Comparison of ENCODE assay signal across 3 cellular contexts in genomic region chr7:150901160-150902035, GRCh38.
TF ChIP-seq lines count a peak whose summit lies in the region.

No MANE protein-coding gene starts in this region.

TF ChIP-seq in SK-N-SH, 30 proteins besides CTCF, POLR2A, EP300 and RAD21 (continued from another document):
- TF ChIP-seq PBX3 (IDR thresholded peaks at IDR 0.05), result no peak
- TF ChIP-seq TAF1 (IDR thresholded peaks at IDR 0.05; ENCODE audit: borderline replicate concordance, low read depth, low read length), result no peak
- no peak for TF ChIP-seq ELF1 (IDR thresholded peaks at IDR 0.05)
- no peak for TF ChIP-seq EZH2phosphoT487 (IDR thresholded peaks at IDR 0.05; ENCODE audit: borderline replicate concordance, low read depth)

TF ChIP-seq in SK-N-SH treated with all-trans-retinoic acid at 6 μM for 48 hours, 23 proteins besides CTCF, POLR2A, EP300 and RAD21 (continued from another document):
- no peak for TF ChIP-seq TSHZ2 (CRISPR knock-in tag; IDR thresholded peaks at IDR 0.05)
- no peak for TF ChIP-seq ARNTL (CRISPR knock-in tag; IDR thresholded peaks at IDR 0.05; ENCODE audit: borderline replicate concordance, low read depth)
- TF ChIP-seq POU6F1 (CRISPR knock-in tag; IDR thresholded peaks at IDR 0.05; ENCODE audit: borderline replicate concordance, low read depth), result no peak
- TF ChIP-seq PATZ1 (CRISPR knock-in tag; IDR thresholded peaks at IDR 0.05; ENCODE audit: borderline replicate concordance), result no peak
- TF ChIP-seq CREB5 (CRISPR knock-in tag; IDR thresholded peaks at IDR 0.05; ENCODE audit: low read depth), result no peak
- TF ChIP-seq TCF4 (CRISPR knock-in tag; IDR thresholded peaks at IDR 0.05; ENCODE audit: borderline replicate concordance), result no peak

TF ChIP-seq in HepG2, 621 proteins besides CTCF, POLR2A, EP300 and RAD21:
- TF ChIP-seq ARID5B (CRISPR knock-in tag; IDR thresholded peaks at IDR 0.05) (no peak), UBTF (CRISPR knock-in tag; IDR thresholded peaks at IDR 0.05) (peak; percentile 47; the same call in 1 of the 2 replicates), NFKBIZ (CRISPR knock-in tag; IDR thresholded peaks at IDR 0.05) (no peak), ZNF687 (CRISPR knock-in tag; IDR thresholded peaks at IDR 0.05) (peak; percentile 33), ZBTB26 (CRISPR knock-in tag; IDR thresholded peaks at IDR 0.05; ENCODE audit: borderline replicate concordance) (peak; percentile 90; the same call in 1 of the 2 replicates), AKAP8 (CRISPR knock-in tag; IDR thresholded peaks at IDR 0.05) (no peak), ZBTB46 (CRISPR knock-in tag; IDR thresholded peaks at IDR 0.05; ENCODE audit: borderline replicate concordance) (no peak), ZNF382 (CRISPR knock-in tag; IDR thresholded peaks at IDR 0.05; ENCODE audit: borderline replicate concordance) (no peak), HNF4A (CRISPR knock-in tag; IDR thresholded peaks at IDR 0.05) (peak; percentile 69), NR3C1 (CRISPR knock-in tag; IDR thresholded peaks at IDR 0.05) (no peak), ZNF572 (CRISPR knock-in tag; IDR thresholded peaks at IDR 0.05) (no peak), ZNF292 (CRISPR knock-in tag; IDR thresholded peaks at IDR 0.05; ENCODE audit: borderline replicate concordance, low read depth) (peak; percentile 58; the same call in 1 of the 2 replicates), ZBTB38 (CRISPR knock-in tag; IDR thresholded peaks at IDR 0.05) (no peak), TMF1 (CRISPR knock-in tag; IDR thresholded peaks at IDR 0.05; ENCODE audit: low read depth) (no peak), ZBTB37 (CRISPR knock-in tag; IDR thresholded peaks at IDR 0.05) (no peak), ZNF264 (CRISPR knock-in tag; IDR thresholded peaks at IDR 0.05) (no peak), SYNCRIP (IDR thresholded peaks at IDR 0.05; ENCODE audit: insufficient read depth, low read depth, low read length) (no peak), HMG20B (CRISPR knock-in tag; conservative IDR thresholded peaks at IDR 0.05) (no peak), ISX (CRISPR knock-in tag; conservative IDR thresholded peaks at IDR 0.05) (no peak), ZBTB8A (CRISPR knock-in tag; IDR thresholded peaks at IDR 0.05; ENCODE audit: borderline replicate concordance, low read depth) (no peak), FLYWCH1 (CRISPR knock-in tag; IDR thresholded peaks at IDR 0.05) (no peak), ZNF44 (CRISPR knock-in tag; IDR thresholded peaks at IDR 0.05) (no peak), SMAD1 (CRISPR knock-in tag; IDR thresholded peaks at IDR 0.05; ENCODE audit: borderline replicate concordance, low read depth) (no peak), MTERF4 (CRISPR knock-in tag; IDR thresholded peaks at IDR 0.05) (no peak), ZNF816 (CRISPR knock-in tag; IDR thresholded peaks at IDR 0.05; ENCODE audit: borderline replicate concordance) (no peak), ZBTB2 (CRISPR knock-in tag; IDR thresholded peaks at IDR 0.05; ENCODE audit: low read depth) (no peak), PITX1 (CRISPR knock-in tag; IDR thresholded peaks at IDR 0.05) (no peak), RARG (CRISPR knock-in tag; IDR thresholded peaks at IDR 0.05; ENCODE audit: low read depth) (no peak)
